In the genomic region with DNA sequence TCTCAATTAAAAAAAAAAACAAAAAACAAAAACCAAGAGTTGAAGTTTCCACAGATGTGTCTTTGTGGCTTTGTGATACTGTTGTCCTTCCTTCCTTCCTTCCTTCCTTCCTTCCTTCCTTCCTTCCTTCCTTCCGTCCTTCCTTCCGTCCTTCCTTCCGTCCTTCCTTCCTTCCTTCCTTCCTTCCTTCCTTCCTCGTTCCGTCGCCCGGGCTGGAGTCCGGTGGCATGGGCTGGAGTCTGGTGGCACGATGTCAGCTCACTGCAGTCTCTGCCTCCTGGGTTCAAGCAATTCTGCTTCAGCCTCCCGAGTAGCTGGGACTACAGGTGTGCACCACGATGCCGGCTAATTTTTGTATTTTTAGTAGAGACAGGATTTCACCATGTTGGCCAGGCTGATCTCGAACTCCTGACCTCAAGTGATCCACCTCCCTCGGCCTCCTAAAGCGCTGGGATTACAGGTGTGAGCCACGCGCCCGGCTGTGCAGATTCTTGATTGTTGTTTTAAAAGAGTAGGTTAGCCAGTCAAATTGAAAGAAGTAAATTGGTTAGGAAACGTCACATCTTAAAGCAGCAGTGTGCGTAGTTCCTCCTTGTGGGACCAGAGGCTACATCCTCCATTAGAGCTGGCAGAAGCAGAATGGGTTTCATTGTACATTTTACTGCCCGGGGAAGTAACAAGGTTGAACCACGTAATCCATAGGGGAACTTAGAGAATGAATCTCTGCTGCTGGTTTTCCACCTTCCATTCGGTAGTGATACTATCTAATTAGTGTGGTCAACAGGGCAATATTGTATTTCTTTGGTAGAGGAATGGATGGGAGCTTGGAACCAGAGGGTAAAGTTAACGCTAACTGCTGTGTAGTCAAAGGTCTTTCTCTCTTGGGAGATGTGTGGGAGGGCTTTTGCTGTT, we compare ENCODE assay signal across 8 cellular contexts. TPM values are rescaled to one million over a fixed set of nuclear protein-coding genes. Genes with fewer than 3 reads are reported as not detected.
DNase-seq lines count a peak whose midpoint lies in the region; TF ChIP-seq lines count a peak whose summit lies in the region.

No MANE protein-coding gene starts in this region.

- no peaks in the 10 kb centered on the region for H3K27me3 ChIP-seq in skeletal muscle tissue (ENCODE audit: control insufficient read depth in 3 of 3, insufficient read depth in 3 of 3, low read length in 3 of 3)

- H3K9me3 Mint-ChIP-seq in HFFc6: no peaks in the 10 kb centered on the region

- H3K27ac Mint-ChIP-seq in HFFc6: peak overlapping the region; percentile 42; the same call in 1 of the 2 replicates

- peak; percentile 3 for DNase-seq in activated CD8-positive, alpha-beta memory T cell treated with anti-CD3 and anti-CD28 coated beads, Interleukin-2, amount 50 U/mL, for 4 hours
- no peak for DNase-seq in activated CD8-positive, alpha-beta memory T cell treated with anti-CD3 and anti-CD28 coated beads for 24 hours
- no peak for DNase-seq in HFFc6
- DNase-seq in SK-MEL-5 (ENCODE audit: low read depth, low spot score): peak; percentile 33
- DNase-seq in NCI-H510A (lab: John Stamatoyannopoulos, UW): no peak
- no peak for DNase-seq in AG08395 (ENCODE audit: low spot score)
- no peak for DNase-seq in NCI-H1417 treated with DMSO at 0.1 percent for 48 hours (lab: John Stamatoyannopoulos, UW)

- in situ Hi-C loops in SK-MEL-5 (cut with HindIII; ENCODE audit: low pct_unique_long_range_greater_than_20kb, low sequenced_read_pairs): no loop called here

- peaks cover 9 to 14% (median 10%) of the 10 kb centered on the region in 3 donors for H3K36me3 ChIP-seq in skeletal muscle tissue (ENCODE audit: control insufficient read depth in 3 of 3, insufficient read depth in 3 of 3, low read length in 3 of 3)

- H3K36me3 Mint-ChIP-seq in HFFc6 (ENCODE audit: low read depth): peaks cover 31% of the 10 kb centered on the region

- TF ChIP-seq CTCF in HFFc6 (IDR thresholded peaks at IDR 0.05): no peak

- peak overlapping the region in 1 of 3 donors; percentile 0 for H3K4me3 ChIP-seq in skeletal muscle tissue (ENCODE audit: low read length in 3 of 3)

- H3K9ac ChIP-seq in skeletal muscle tissue (ENCODE audit: low read depth in 1 of 3, low read length in 3 of 3): peak overlapping the region in 1 of 3 donors; percentile 61

- H3K9me3 ChIP-seq in skeletal muscle tissue (ENCODE audit: control insufficient read depth in 3 of 3, low read length in 3 of 3): no peaks in the 10 kb centered on the region

- H3K27me3 Mint-ChIP-seq in HFFc6 (ENCODE audit: insufficient read depth): peaks cover 6% of the 10 kb centered on the region

- H3K4me3 Mint-ChIP-seq in HFFc6: no peak overlapping the region

- H3K4me1 Mint-ChIP-seq in HFFc6 (ENCODE audit: low read depth): peaks cover 65% of the 10 kb centered on the region

- peak overlapping the region; percentile 59 for H3K27ac ChIP-seq in skeletal muscle tissue (ENCODE audit: low read depth, low read length)

- H3K4me1 ChIP-seq in skeletal muscle tissue (ENCODE audit: control insufficient read depth in 3 of 3, insufficient read depth in 3 of 3, low read length in 3 of 3): peaks cover 68 to 78% (median 78%) of the 10 kb centered on the region in 3 donors

RNA-seq across cellular contexts. Expression of a gene that starts 20.6 kb away (rescaled TPM):
- 100 to 1,000 TPM; 135 to 204 (median 163) TPM for total RNA-seq in HFFc6 (2021; fragmentation: NEBNext Ultra II Directional; extraction: Animal tissue kit (Norgen Biotek cat#: 25700))
- total RNA-seq in SK-MEL-5 (2014; rRNA removed; shearing (Covaris generic)): 120 and 132 TPM in 2 replicates
- polyA plus RNA-seq in SK-MEL-5 (2015; cell fraction: cytosol; rRNA removed): 143 and 154 TPM in 2 replicates
- polyA plus RNA-seq in SK-MEL-5 (2015; cell fraction: nucleus; rRNA removed): 108 and 143 TPM in 2 replicates
- total RNA-seq in skeletal muscle tissue: 68.9 TPM

Comparison
In these comparisons a context has a peak if more than half of its experiments do, and no peak if none do; other contexts are left out.
1. DNase-seq: peak in activated CD8-positive, alpha-beta memory T cell treated with anti-CD3 and anti-CD28 coated beads, Interleukin-2, amount 50 U/mL, for 4 hours (single experiment) and SK-MEL-5 (single experiment); none in activated CD8-positive, alpha-beta memory T cell treated with anti-CD3 and anti-CD28 coated beads for 24 hours (single experiment), HFFc6 (single experiment), NCI-H510A (single experiment), AG08395 (single experiment) and NCI-H1417 treated with DMSO at 0.1 percent for 48 hours (single experiment).